In the genomic region with DNA sequence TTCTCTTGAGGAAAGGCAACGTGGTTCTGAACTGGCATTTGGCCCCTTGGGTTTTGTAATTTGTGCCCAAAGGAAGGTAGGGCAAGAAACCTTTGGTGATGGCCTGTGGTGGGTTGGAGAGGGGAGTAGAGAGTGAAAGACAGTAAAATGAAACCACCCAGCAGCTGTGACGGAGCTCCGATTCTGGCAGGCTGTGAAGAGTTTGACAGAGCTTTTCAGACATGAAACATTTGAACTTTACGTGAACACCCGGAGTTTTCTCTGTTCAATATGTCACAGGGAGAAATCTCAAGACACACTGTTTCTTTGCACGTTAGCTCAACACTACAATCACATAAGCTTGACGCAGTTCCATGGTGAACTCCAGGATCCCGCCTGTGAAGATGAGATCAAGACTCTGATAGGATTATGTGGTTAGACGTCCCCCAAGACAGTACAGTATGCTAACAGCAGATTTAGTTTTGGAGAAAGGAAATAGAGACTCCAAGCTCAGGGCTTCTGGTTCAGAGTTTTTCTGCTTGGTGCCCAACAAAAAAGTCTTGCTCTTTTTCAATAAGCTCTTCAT, we compare ENCODE assay signal across 12 cellular contexts.
"Had no signal": no experiment of that assay in that cellular context is flagged by ENCODE, and none has a peak within 500 bp of the region (broad histone marks: within the 10 kb centered on the region; RNA-seq: fewer than 3 reads in every experiment).

No MANE protein-coding gene starts in this region.

- ATAC-seq: body of pancreas; naive thymus-derived CD8-positive, alpha-beta T cell had no signal

- H3K9me3 ChIP-seq: body of pancreas, psoas muscle, stomach, thoracic aorta had no signal

- H3K4me3 ChIP-seq: body of pancreas, lung, psoas muscle, stomach, thoracic aorta had no signal

- DNase-seq: activated CD4-positive, alpha-beta T cell treated with anti-CD3 and anti-CD28 coated beads, Interleukin-2, amount 50 U/mL, for 1 hour; activated effector memory CD4-positive, alpha-beta T cell treated with Interleukin-2 at 50 U/mL for 16 hours; activated T-cell treated with anti-CD3 and anti-CD28 coated beads, Interleukin-2, amount 50 U/mL, for 24 hours; amniotic stem cell; body of pancreas; glutamatergic neuron; naive thymus-derived CD8-positive, alpha-beta T cell; nucleus accumbens; psoas muscle; stomach had no signal

- H3K27ac ChIP-seq: body of pancreas, psoas muscle, stomach, thoracic aorta had no signal

- H3K27me3 ChIP-seq: body of pancreas, stomach had no signal

- H3K4me1 ChIP-seq: body of pancreas, psoas muscle had no signal

- H3K36me3 ChIP-seq: stomach, thoracic aorta had no signal
